17 cellular contexts compared by ENCODE assay signal in genomic region chr3:180421711-180422110, GRCh38.
DNase-seq lines count a peak whose midpoint lies in the region; ATAC-seq and TF ChIP-seq lines count a peak whose summit lies in the region.
"Had no signal": no experiment of that assay in that cellular context is flagged by ENCODE, and none has a peak within 500 bp of the region (broad histone marks: within the 10 kb centered on the region; RNA-seq: fewer than 3 reads in every experiment).

No MANE protein-coding gene starts in this region.

- TF ChIP-seq CTCF in PC-3 (conservative IDR thresholded peaks at IDR 0.05; ENCODE audit: low read depth, low read length), result no peak
- no peak for TF ChIP-seq CTCF in choroid plexus epithelial cell (conservative IDR thresholded peaks at IDR 0.05; ENCODE audit: low read depth, low read length)

- peaks cover 47% of the 10 kb centered on the region for H3K4me1 ChIP-seq in PC-3 (ENCODE audit: insufficient read depth, low read length)

- CTCF ChIA-PET in PC-3 (lab: Charles Lee), result no interaction called here

- H3K36me3 Mint-ChIP-seq in stimulated activated effector memory CD8-positive, alpha-beta T cell treated with anti-CD3 and anti-CD28 coated beads, Interleukin-12 subunit alpha, Interleukin-12 subunit beta, amount 100 ng/mL, for 72 hours, result no peaks in the 10 kb centered on the region

- no peaks in the 10 kb centered on the region for H3K36me3 ChIP-seq in PC-3 (ENCODE audit: low read depth, low read length)

- peak overlapping the region; percentile 71; the same call in 1 of the 2 replicates for H3K4me2 ChIP-seq in PC-3 (ENCODE audit: low read length)
- H3K4me2 ChIP-seq: GM23338 had no signal

- peak overlapping the region; percentile 58; the same call in 1 of the 2 replicates for H3K9ac ChIP-seq in PC-3 (ENCODE audit: low read length)

- peak overlapping the region; percentile 18; the same call in 1 of the 2 replicates for H2AFZ ChIP-seq in PC-3 (ENCODE audit: low read length)

- POLR2A ChIA-PET in PC-3 (lab: Charles Lee; ENCODE audit: unreplicated experiment), result no interaction called here

- peaks cover 2% of the 10 kb centered on the region for H3K9me3 Mint-ChIP-seq in stimulated activated effector memory CD8-positive, alpha-beta T cell treated with anti-CD3 and anti-CD28 coated beads, Interleukin-12 subunit alpha, Interleukin-12 subunit beta, amount 100 ng/mL, for 72 hours
- H3K9me3 Mint-ChIP-seq: GM23338 had no signal

- H3K4me1 Mint-ChIP-seq in stimulated activated effector memory CD8-positive, alpha-beta T cell treated with anti-CD3 and anti-CD28 coated beads, Interleukin-12 subunit alpha, Interleukin-12 subunit beta, amount 100 ng/mL, for 72 hours, result no peaks in the 10 kb centered on the region
- H3K4me1 Mint-ChIP-seq: B cell, GM23338 had no signal

- H3K4me3 ChIP-seq in PC-3 (ENCODE audit: low read length) (no peak overlapping the region), choroid plexus epithelial cell (ENCODE audit: low read depth, low read length) (no peak overlapping the region)
- H3K4me3 ChIP-seq: GM23338 had no signal

- intact Hi-C loops in PC-3 (cut with micrococcal nuclease), result loop anchor here (1.0 to 2.0 kb wide), 2 partner anchors 12 to 173 kb away; no protein-coding TSS in a partner anchor

- H4K20me1 ChIP-seq in PC-3 (ENCODE audit: low read length), result no peaks in the 10 kb centered on the region

- DNase-seq in PC-3, result no peak
- DNase-seq in choroid plexus epithelial cell (ENCODE audit: low read depth), result peak; percentile 33
- DNase-seq in iris pigment epithelial cell (ENCODE audit: low read depth), result peak; percentile 49
- DNase-seq in stimulated activated effector memory CD8-positive, alpha-beta T cell treated with anti-CD3 and anti-CD28 coated beads, Interleukin-12 subunit alpha, Interleukin-12 subunit beta, amount 100 ng/mL, for 72 hours (ENCODE audit: low spot score in 2 of 2), result no peak
- DNase-seq: DMS79 treated with DMSO at 0.1 percent for 48 hours, NCI-H1048, NCI-H1436, NCI-H2029, NCI-H345, NCI-H524 treated with DMSO at 0.1 percent for 48 hours, RPMI8226, SIG-M5 had no signal

- peaks cover 10% of the 10 kb centered on the region for H3F3A ChIP-seq in PC-3 (ENCODE audit: low read length, unreplicated experiment)

- H3K27ac ChIP-seq in PC-3 (ENCODE audit: low read length), result peak overlapping the region; percentile 92

- no peak overlapping the region for H3K27ac Mint-ChIP-seq in stimulated activated effector memory CD8-positive, alpha-beta T cell treated with anti-CD3 and anti-CD28 coated beads, Interleukin-12 subunit alpha, Interleukin-12 subunit beta, amount 100 ng/mL, for 72 hours
- H3K27ac Mint-ChIP-seq: B cell, GM23338 had no signal

- no peaks in the 10 kb centered on the region for H3K79me2 ChIP-seq in PC-3 (ENCODE audit: low read length)

- no peaks in the 10 kb centered on the region for H3K9me3 ChIP-seq in PC-3 (ENCODE audit: low read length)

- peak; percentile 4; the same call in 1 of the 2 replicates for ATAC-seq in PC-3
- no peak for ATAC-seq in stimulated activated effector memory CD8-positive, alpha-beta T cell treated with anti-CD3 and anti-CD28 coated beads, Interleukin-12 subunit alpha, Interleukin-12 subunit beta, amount 100 ng/mL, for 72 hours
- no peak for ATAC-seq in GM18858 (IDR thresholded peaks at IDR 0.05; ENCODE audit: unreplicated experiment)
- ATAC-seq in GM18870 (IDR thresholded peaks at IDR 0.05; ENCODE audit: unreplicated experiment), result no peak
- no peak for ATAC-seq in HG02973 (IDR thresholded peaks at IDR 0.05; ENCODE audit: unreplicated experiment)
- ATAC-seq: GM23338 had no signal

- no peaks in the 10 kb centered on the region for H3K9me2 ChIP-seq in PC-3 (replicated peaks; ENCODE audit: low read length)

- H3K4me3 Mint-ChIP-seq in stimulated activated effector memory CD8-positive, alpha-beta T cell treated with anti-CD3 and anti-CD28 coated beads, Interleukin-12 subunit alpha, Interleukin-12 subunit beta, amount 100 ng/mL, for 72 hours, result no peak overlapping the region
- H3K4me3 Mint-ChIP-seq: B cell, GM23338 had no signal

- H3K27me3 ChIP-seq in PC-3 (ENCODE audit: low read length), result no peaks in the 10 kb centered on the region

- BruUV-seq in PC-3 (replicated peaks; lab: Mats Ljungman, UMichigan), result no TSS peak

Comparison
In these comparisons a context has a peak if more than half of its experiments do, and no peak if none do; other contexts are left out.
1. DNase-seq: peak in choroid plexus epithelial cell (single experiment) and iris pigment epithelial cell (single experiment); none in PC-3 (single experiment) and stimulated activated effector memory CD8-positive, alpha-beta T cell treated with anti-CD3 and anti-CD28 coated beads, Interleukin-12 subunit alpha, Interleukin-12 subunit beta, amount 100 ng/mL, for 72 hours (0 of 2).